16 cellular contexts compared by ENCODE assay signal in genomic region chr9:99075246-99075912, GRCh38. TPM values are rescaled to one million over a fixed set of nuclear protein-coding genes. Genes with fewer than 3 reads are reported as not detected.
DNase-seq lines count a peak whose midpoint lies in the region; ATAC-seq and TF ChIP-seq lines count a peak whose summit lies in the region.
"Had no signal": no experiment of that assay in that cellular context is flagged by ENCODE, and none has a peak within 500 bp of the region (broad histone marks: within the 10 kb centered on the region; RNA-seq: fewer than 3 reads in every experiment).

No MANE protein-coding gene starts in this region.

- peak overlapping the region in 1 of 4 donors; percentile 52 for H3K4me3 Mint-ChIP-seq in CD4-positive, CD25-positive, alpha-beta regulatory T cell
- H3K4me3 Mint-ChIP-seq in HFFc6, result peak overlapping the region; percentile 40
- H3K4me3 Mint-ChIP-seq in activated T-helper 1 cell treated with anti-CD3 and anti-CD28 coated beads, Interleukin-12 subunit alpha, Interleukin-12 subunit beta, Interleukin-2, Interleukin-4 antibody, amounts not matched to agents 30 ng/mL and 10 ng/mL and 1 ng/mL, durations not matched to agents 14 hours and 24 hours and 36 hours, result no peak overlapping the region
- H3K4me3 Mint-ChIP-seq: activated B cell treated with CpG ODN at 0.5 μM for 24 hours; stimulated activated naive B cell treated with anti-CD40 and anti-IgM and Interleukin-4, amounts not matched to agents 10 μg/mL and 1 μg/mL and 100 μg/mL, for 72 hours had no signal

- no peaks in the 10 kb centered on the region for H3K9me3 ChIP-seq in CD4-positive, CD25-positive, alpha-beta regulatory T cell (ENCODE audit: control insufficient read depth in 2 of 2, low read length in 2 of 2)
- H3K9me3 ChIP-seq: HAP-1 had no signal

- intact Hi-C loops in activated T-helper 1 cell treated with anti-CD3 and anti-CD28 coated beads, Interleukin-12 subunit alpha, Interleukin-12 subunit beta, Interleukin-2, Interleukin-4 antibody, amounts not matched to agents 30 ng/mL and 10 ng/mL and 1 ng/mL, durations not matched to agents 14 hours and 24 hours and 36 hours (cut with micrococcal nuclease), result no loop called here

- H3K4me3 ChIP-seq in CD4-positive, CD25-positive, alpha-beta regulatory T cell (ENCODE audit: low read depth, low read length), result no peak overlapping the region
- H3K4me3 ChIP-seq: HAP-1 had no signal

- DNase-seq in CD4-positive, CD25-positive, alpha-beta regulatory T cell, result no peak
- DNase-seq in HFFc6 (peak; percentile 77), kidney glomerular epithelial cell (lab: John Stamatoyannopoulos, UW) (peak; percentile 59), GOT3 (lab: John Stamatoyannopoulos, UW) (no peak), NCI-H1048 (lab: John Stamatoyannopoulos, UW) (no peak), 8988T (no peak)
- DNase-seq in activated T-helper 1 cell treated with anti-CD3 and anti-CD28 coated beads, Interleukin-12 subunit alpha, Interleukin-12 subunit beta, Interleukin-2, Interleukin-4 antibody, amounts not matched to agents 30 ng/mL and 10 ng/mL and 1 ng/mL, durations not matched to agents 14 hours and 24 hours and 36 hours (ENCODE audit: low spot score), result no peak
- DNase-seq: activated B cell treated with CpG ODN at 0.5 μM for 24 hours; foreskin melanocyte; Karpas-422; NCI-H446 treated with DMSO at 0.1 percent for 48 hours; stimulated activated CD4-positive, alpha-beta T cell treated with anti-CD3 and anti-CD28 coated beads, Interleukin-2, amount 100 ng/mL, for 24 hours; stimulated activated naive B cell treated with anti-CD40 and anti-IgM and Interleukin-4, amounts not matched to agents 10 μg/mL and 1 μg/mL and 100 μg/mL, for 72 hours had no signal

- no peaks in the 10 kb centered on the region for H3K27me3 Mint-ChIP-seq in CD4-positive, CD25-positive, alpha-beta regulatory T cell
- H3K27me3 Mint-ChIP-seq in HFFc6 (ENCODE audit: insufficient read depth), result peaks cover 12% of the 10 kb centered on the region; the same call in 1 of the 2 replicates
- H3K27me3 Mint-ChIP-seq in activated T-helper 1 cell treated with anti-CD3 and anti-CD28 coated beads, Interleukin-12 subunit alpha, Interleukin-12 subunit beta, Interleukin-2, Interleukin-4 antibody, amounts not matched to agents 30 ng/mL and 10 ng/mL and 1 ng/mL, durations not matched to agents 14 hours and 24 hours and 36 hours (ENCODE audit: insufficient read depth), result no peaks in the 10 kb centered on the region
- H3K27me3 Mint-ChIP-seq: activated B cell treated with CpG ODN at 0.5 μM for 24 hours; stimulated activated naive B cell treated with anti-CD40 and anti-IgM and Interleukin-4, amounts not matched to agents 10 μg/mL and 1 μg/mL and 100 μg/mL, for 72 hours had no signal

- H3K27ac Mint-ChIP-seq in CD4-positive, CD25-positive, alpha-beta regulatory T cell, result peak overlapping the region; percentile 59 to 91 (median 62)
- H3K27ac Mint-ChIP-seq in HFFc6, result peak overlapping the region; percentile 86
- peak overlapping the region; percentile 7 for H3K27ac Mint-ChIP-seq in activated T-helper 1 cell treated with anti-CD3 and anti-CD28 coated beads, Interleukin-12 subunit alpha, Interleukin-12 subunit beta, Interleukin-2, Interleukin-4 antibody, amounts not matched to agents 30 ng/mL and 10 ng/mL and 1 ng/mL, durations not matched to agents 14 hours and 24 hours and 36 hours
- H3K27ac Mint-ChIP-seq: activated B cell treated with CpG ODN at 0.5 μM for 24 hours; stimulated activated naive B cell treated with anti-CD40 and anti-IgM and Interleukin-4, amounts not matched to agents 10 μg/mL and 1 μg/mL and 100 μg/mL, for 72 hours had no signal

- no peak for TF ChIP-seq CTCF in HFFc6 (IDR thresholded peaks at IDR 0.05)

- no peak for ATAC-seq in CD4-positive, CD25-positive, alpha-beta regulatory T cell (ENCODE audit: low read depth in 2 of 2)
- no peak for ATAC-seq in GM18870 (IDR thresholded peaks at IDR 0.05; ENCODE audit: unreplicated experiment)
- ATAC-seq: stimulated activated naive B cell treated with anti-CD40 and anti-IgM and Interleukin-4, amounts not matched to agents 10 μg/mL and 1 μg/mL and 100 μg/mL, for 72 hours had no signal

- no peaks in the 10 kb centered on the region for H3K36me3 ChIP-seq in CD4-positive, CD25-positive, alpha-beta regulatory T cell (ENCODE audit: control insufficient read depth, insufficient read depth, low read length)
- H3K36me3 ChIP-seq: HAP-1 had no signal

- H3K27me3 ChIP-seq in CD4-positive, CD25-positive, alpha-beta regulatory T cell (ENCODE audit: control insufficient read depth, insufficient read depth, low read length), result no peaks in the 10 kb centered on the region

- no peaks in the 10 kb centered on the region for H3K36me3 Mint-ChIP-seq in CD4-positive, CD25-positive, alpha-beta regulatory T cell
- no peaks in the 10 kb centered on the region for H3K36me3 Mint-ChIP-seq in HFFc6 (ENCODE audit: low read depth)
- H3K36me3 Mint-ChIP-seq in activated T-helper 1 cell treated with anti-CD3 and anti-CD28 coated beads, Interleukin-12 subunit alpha, Interleukin-12 subunit beta, Interleukin-2, Interleukin-4 antibody, amounts not matched to agents 30 ng/mL and 10 ng/mL and 1 ng/mL, durations not matched to agents 14 hours and 24 hours and 36 hours (ENCODE audit: low read depth), result peaks cover 3% of the 10 kb centered on the region
- H3K36me3 Mint-ChIP-seq: stimulated activated naive B cell treated with anti-CD40 and anti-IgM and Interleukin-4, amounts not matched to agents 10 μg/mL and 1 μg/mL and 100 μg/mL, for 72 hours had no signal

- H3K4me1 ChIP-seq in CD4-positive, CD25-positive, alpha-beta regulatory T cell (ENCODE audit: control insufficient read depth, insufficient read depth, low read length, poor library complexity, severe bottlenecking), result peaks cover 19% of the 10 kb centered on the region
- H3K4me1 ChIP-seq: HAP-1 had no signal

- peaks cover 0 to 1% (median 0%) of the 10 kb centered on the region in 7 donors for H3K9me3 Mint-ChIP-seq in CD4-positive, CD25-positive, alpha-beta regulatory T cell
- no peaks in the 10 kb centered on the region for H3K9me3 Mint-ChIP-seq in HFFc6
- no peaks in the 10 kb centered on the region for H3K9me3 Mint-ChIP-seq in activated T-helper 1 cell treated with anti-CD3 and anti-CD28 coated beads, Interleukin-12 subunit alpha, Interleukin-12 subunit beta, Interleukin-2, Interleukin-4 antibody, amounts not matched to agents 30 ng/mL and 10 ng/mL and 1 ng/mL, durations not matched to agents 14 hours and 24 hours and 36 hours
- H3K9me3 Mint-ChIP-seq: activated B cell treated with CpG ODN at 0.5 μM for 24 hours; activated T-helper 2 cell treated with anti-CD3 and anti-CD28 coated beads, Interferon-gamma antibody, Interleukin-2, Interleukin-4, amounts not matched to agents 10 μg/mL and 5 μg/mL and 100 μg/mL, durations not matched to agents 14 hours and 24 hours and 36 hours; stimulated activated naive B cell treated with anti-CD40 and anti-IgM and Interleukin-4, amounts not matched to agents 10 μg/mL and 1 μg/mL and 100 μg/mL, for 72 hours had no signal

- H3K4me1 Mint-ChIP-seq in CD4-positive, CD25-positive, alpha-beta regulatory T cell, result peaks cover 25 to 68% (median 45%) of the 10 kb centered on the region in 4 donors
- peaks cover 41% of the 10 kb centered on the region for H3K4me1 Mint-ChIP-seq in HFFc6 (ENCODE audit: low read depth)
- H3K4me1 Mint-ChIP-seq in activated T-helper 1 cell treated with anti-CD3 and anti-CD28 coated beads, Interleukin-12 subunit alpha, Interleukin-12 subunit beta, Interleukin-2, Interleukin-4 antibody, amounts not matched to agents 30 ng/mL and 10 ng/mL and 1 ng/mL, durations not matched to agents 14 hours and 24 hours and 36 hours (ENCODE audit: low read depth), result peaks cover 64% of the 10 kb centered on the region

- no peak overlapping the region for H3K27ac ChIP-seq in CD4-positive, CD25-positive, alpha-beta regulatory T cell (ENCODE audit: insufficient read depth, low read length, poor library complexity, severe bottlenecking)

RNA-seq across cellular contexts. Expression of gene TGFBR1, which starts 29.5 kb away (rescaled TPM):
- 24.9 TPM for total RNA-seq in CD4-positive, CD25-positive, alpha-beta regulatory T cell
- polyA plus RNA-seq in CD4-positive, CD25-positive, alpha-beta regulatory T cell, result 10 to 100 TPM; 18.0 to 27.0 (median 18.9) TPM
- total RNA-seq in HFFc6 (2021; fragmentation: NEBNext Ultra II Directional; extraction: Animal tissue kit (Norgen Biotek cat#: 25700)), result 10 to 100 TPM; 28.8 to 39.1 (median 32.7) TPM
- total RNA-seq in activated T-helper 1 cell treated with anti-CD3 and anti-CD28 coated beads, Interleukin-12 subunit alpha, Interleukin-12 subunit beta, Interleukin-2, Interleukin-4 antibody, amounts not matched to agents 30 ng/mL and 10 ng/mL and 1 ng/mL, durations not matched to agents 14 hours and 24 hours and 36 hours, result 38.5 and 42.6 TPM in 2 replicates

Comparison
In these comparisons a context has a peak if more than half of its experiments do, and no peak if none do; other contexts are left out.
1. DNase-seq: peak in HFFc6 (single experiment) and kidney glomerular epithelial cell (single experiment); none in CD4-positive, CD25-positive, alpha-beta regulatory T cell (0 of 3), activated T-helper 1 cell treated with anti-CD3 and anti-CD28 coated beads, Interleukin-12 subunit alpha, Interleukin-12 subunit beta, Interleukin-2, Interleukin-4 antibody, amounts not matched to agents 30 ng/mL and 10 ng/mL and 1 ng/mL, durations not matched to agents 14 hours and 24 hours and 36 hours (single experiment), GOT3 (single experiment), NCI-H1048 (single experiment) and 8988T (single experiment).
2. H3K27ac Mint-ChIP-seq: peak in every context shown above with its lines; median percentile 86 in HFFc6; 62 in CD4-positive, CD25-positive, alpha-beta regulatory T cell; 7 in activated T-helper 1 cell treated with anti-CD3 and anti-CD28 coated beads, Interleukin-12 subunit alpha, Interleukin-12 subunit beta, Interleukin-2, Interleukin-4 antibody, amounts not matched to agents 30 ng/mL and 10 ng/mL and 1 ng/mL, durations not matched to agents 14 hours and 24 hours and 36 hours.